ENCODE assay signal across 1 cellular context in the genomic region with DNA sequence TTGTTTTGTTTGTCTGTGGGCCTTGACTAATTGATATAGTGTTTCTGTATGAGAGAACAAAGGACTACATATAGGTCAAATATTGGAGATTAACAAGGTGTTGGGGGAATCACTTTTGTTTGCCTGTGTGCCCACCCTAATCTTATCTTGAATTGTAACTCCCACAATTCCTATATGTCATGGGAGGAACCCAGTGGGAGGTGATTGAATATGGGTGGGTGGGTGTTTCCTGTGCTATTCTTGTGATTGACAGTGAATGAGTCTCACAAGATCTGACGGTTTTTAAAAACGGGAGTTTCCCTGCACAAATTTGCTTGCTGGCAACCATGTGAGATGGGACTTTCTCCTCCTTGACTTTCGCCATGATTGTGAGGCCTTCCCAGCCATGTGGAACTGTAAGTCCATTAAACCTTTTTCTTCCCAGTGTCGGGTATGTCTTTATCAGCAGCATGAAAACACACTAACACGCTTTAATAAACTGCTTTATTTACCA.
A peak's percentile ranks its signal among the peaks of the same experiment; 100 is the strongest.
TF ChIP-seq lines count a peak whose summit lies in the region.

No MANE protein-coding gene starts in this region.

TF ChIP-seq in HEK293, 187 proteins besides CTCF, POLR2A, EP300 and RAD21 (continued from another document):
- TF ChIP-seq, protein P1, sequence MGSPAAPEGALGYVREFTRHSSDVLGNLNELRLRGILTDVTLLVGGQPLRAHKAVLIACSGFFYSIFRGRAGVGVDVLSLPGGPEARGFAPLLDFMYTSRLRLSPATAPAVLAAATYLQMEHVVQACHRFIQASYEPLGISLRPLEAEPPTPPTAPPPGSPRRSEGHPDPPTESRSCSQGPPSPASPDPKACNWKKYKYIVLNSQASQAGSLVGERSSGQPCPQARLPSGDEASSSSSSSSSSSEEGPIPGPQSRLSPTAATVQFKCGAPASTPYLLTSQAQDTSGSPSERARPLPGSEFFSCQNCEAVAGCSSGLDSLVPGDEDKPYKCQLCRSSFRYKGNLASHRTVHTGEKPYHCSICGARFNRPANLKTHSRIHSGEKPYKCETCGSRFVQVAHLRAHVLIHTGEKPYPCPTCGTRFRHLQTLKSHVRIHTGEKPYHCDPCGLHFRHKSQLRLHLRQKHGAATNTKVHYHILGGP (tag by site-specific recombination; IDR thresholded peaks at IDR 0.05), result no peak
- TF ChIP-seq HOXD13 (CRISPR knock-in tag; IDR thresholded peaks at IDR 0.05; ENCODE audit: borderline replicate concordance), result no peak
- TF ChIP-seq ZBTB7A (tag by site-specific recombination; IDR thresholded peaks at IDR 0.05; ENCODE audit: low read depth), result no peak
- TF ChIP-seq ZNF555 (tag by site-specific recombination; conservative IDR thresholded peaks at IDR 0.05), result no peak
- no peak for TF ChIP-seq IKZF3 (tag by site-specific recombination; IDR thresholded peaks at IDR 0.05)
- TF ChIP-seq, protein P2, sequence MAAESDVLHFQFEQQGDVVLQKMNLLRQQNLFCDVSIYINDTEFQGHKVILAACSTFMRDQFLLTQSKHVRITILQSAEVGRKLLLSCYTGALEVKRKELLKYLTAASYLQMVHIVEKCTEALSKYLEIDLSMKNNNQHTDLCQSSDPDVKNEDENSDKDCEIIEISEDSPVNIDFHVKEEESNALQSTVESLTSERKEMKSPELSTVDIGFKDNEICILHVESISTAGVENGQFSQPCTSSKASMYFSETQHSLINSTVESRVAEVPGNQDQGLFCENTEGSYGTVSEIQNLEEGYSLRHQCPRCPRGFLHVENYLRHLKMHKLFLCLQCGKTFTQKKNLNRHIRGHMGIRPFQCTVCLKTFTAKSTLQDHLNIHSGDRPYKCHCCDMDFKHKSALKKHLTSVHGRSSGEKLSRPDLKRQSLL (tag by site-specific recombination; IDR thresholded peaks at IDR 0.05), result no peak
- peak; percentile 77 for TF ChIP-seq KLF1 (tag by site-specific recombination; IDR thresholded peaks at IDR 0.05)
- TF ChIP-seq ZBTB21 (tag by site-specific recombination; IDR thresholded peaks at IDR 0.05), result no peak
- TF ChIP-seq, protein P3, sequence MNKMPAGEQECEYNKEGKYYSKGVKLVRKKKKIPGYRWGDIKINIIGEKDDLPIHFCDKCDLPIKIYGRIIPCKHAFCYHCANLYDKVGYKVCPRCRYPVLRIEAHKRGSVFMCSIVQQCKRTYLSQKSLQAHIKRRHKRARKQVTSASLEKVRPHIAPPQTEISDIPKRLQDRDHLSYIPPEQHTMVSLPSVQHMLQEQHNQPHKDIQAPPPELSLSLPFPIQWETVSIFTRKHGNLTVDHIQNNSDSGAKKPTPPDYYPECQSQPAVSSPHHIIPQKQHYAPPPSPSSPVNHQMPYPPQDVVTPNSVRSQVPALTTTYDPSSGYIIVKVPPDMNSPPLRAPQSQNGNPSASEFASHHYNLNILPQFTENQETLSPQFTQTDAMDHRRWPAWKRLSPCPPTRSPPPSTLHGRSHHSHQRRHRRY (tag by site-specific recombination; IDR thresholded peaks at IDR 0.05), result no peak
- TF ChIP-seq SCRT1 (tag by site-specific recombination; IDR thresholded peaks at IDR 0.05; ENCODE audit: borderline replicate concordance), result no peak
- no peak for TF ChIP-seq ZFP41 (tag by site-specific recombination; IDR thresholded peaks at IDR 0.05; ENCODE audit: borderline replicate concordance)
- TF ChIP-seq ZNF561 (tag by site-specific recombination; IDR thresholded peaks at IDR 0.05; ENCODE audit: borderline replicate concordance), result no peak
- TF ChIP-seq ZFHX2 (tag by site-specific recombination; conservative IDR thresholded peaks at IDR 0.05), result peak; percentile 92
- TF ChIP-seq, protein P4, sequence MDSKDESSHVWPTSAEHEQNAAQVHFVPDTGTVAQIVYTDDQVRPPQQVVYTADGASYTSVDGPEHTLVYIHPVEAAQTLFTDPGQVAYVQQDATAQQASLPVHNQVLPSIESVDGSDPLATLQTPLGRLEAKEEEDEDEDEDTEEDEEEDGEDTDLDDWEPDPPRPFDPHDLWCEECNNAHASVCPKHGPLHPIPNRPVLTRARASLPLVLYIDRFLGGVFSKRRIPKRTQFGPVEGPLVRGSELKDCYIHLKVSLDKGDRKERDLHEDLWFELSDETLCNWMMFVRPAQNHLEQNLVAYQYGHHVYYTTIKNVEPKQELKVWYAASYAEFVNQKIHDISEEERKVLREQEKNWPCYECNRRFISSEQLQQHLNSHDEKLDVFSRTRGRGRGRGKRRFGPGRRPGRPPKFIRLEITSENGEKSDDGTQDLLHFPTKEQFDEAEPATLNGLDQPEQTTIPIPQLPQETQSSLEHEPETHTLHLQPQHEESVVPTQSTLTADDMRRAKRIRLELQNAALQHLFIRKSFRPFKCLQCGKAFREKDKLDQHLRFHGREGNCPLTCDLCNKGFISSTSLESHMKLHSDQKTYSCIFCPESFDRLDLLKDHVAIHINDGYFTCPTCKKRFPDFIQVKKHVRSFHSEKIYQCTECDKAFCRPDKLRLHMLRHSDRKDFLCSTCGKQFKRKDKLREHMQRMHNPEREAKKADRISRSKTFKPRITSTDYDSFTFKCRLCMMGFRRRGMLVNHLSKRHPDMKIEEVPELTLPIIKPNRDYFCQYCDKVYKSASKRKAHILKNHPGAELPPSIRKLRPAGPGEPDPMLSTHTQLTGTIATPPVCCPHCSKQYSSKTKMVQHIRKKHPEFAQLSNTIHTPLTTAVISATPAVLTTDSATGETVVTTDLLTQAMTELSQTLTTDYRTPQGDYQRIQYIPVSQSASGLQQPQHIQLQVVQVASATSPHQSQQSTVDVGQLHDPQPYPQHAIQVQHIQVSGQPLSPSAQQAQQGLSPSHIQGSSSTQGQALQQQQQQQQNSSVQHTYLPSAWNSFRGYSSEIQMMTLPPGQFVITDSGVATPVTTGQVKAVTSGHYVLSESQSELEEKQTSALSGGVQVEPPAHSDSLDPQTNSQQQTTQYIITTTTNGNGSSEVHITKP (tag by site-specific recombination; IDR thresholded peaks at IDR 0.05), result no peak
- TF ChIP-seq ZNF335 (tag by site-specific recombination; conservative IDR thresholded peaks at IDR 0.05), result no peak
- no peak for TF ChIP-seq ZNF184 (tag by site-specific recombination; IDR thresholded peaks at IDR 0.05)
- TF ChIP-seq, protein P5, sequence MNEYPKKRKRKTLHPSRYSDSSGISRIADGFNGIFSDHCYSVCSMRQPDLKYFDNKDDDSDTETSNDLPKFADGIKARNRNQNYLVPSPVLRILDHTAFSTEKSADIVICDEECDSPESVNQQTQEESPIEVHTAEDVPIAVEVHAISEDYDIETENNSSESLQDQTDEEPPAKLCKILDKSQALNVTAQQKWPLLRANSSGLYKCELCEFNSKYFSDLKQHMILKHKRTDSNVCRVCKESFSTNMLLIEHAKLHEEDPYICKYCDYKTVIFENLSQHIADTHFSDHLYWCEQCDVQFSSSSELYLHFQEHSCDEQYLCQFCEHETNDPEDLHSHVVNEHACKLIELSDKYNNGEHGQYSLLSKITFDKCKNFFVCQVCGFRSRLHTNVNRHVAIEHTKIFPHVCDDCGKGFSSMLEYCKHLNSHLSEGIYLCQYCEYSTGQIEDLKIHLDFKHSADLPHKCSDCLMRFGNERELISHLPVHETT (tag by site-specific recombination; IDR thresholded peaks at IDR 0.05), result no peak
- no peak for TF ChIP-seq ZNF548 (tag by site-specific recombination; IDR thresholded peaks at IDR 0.05)
- no peak for TF ChIP-seq ZNF514 (tag by site-specific recombination; IDR thresholded peaks at IDR 0.05)
- 0 out of 2 replicates have a peak, but pooled peaks have one; percentile 36 for TF ChIP-seq SP2 (tag by site-specific recombination; IDR thresholded peaks at IDR 0.05)
- TF ChIP-seq ZNF501 (tag by site-specific recombination; IDR thresholded peaks at IDR 0.05), result no peak
- TF ChIP-seq, protein P6, sequence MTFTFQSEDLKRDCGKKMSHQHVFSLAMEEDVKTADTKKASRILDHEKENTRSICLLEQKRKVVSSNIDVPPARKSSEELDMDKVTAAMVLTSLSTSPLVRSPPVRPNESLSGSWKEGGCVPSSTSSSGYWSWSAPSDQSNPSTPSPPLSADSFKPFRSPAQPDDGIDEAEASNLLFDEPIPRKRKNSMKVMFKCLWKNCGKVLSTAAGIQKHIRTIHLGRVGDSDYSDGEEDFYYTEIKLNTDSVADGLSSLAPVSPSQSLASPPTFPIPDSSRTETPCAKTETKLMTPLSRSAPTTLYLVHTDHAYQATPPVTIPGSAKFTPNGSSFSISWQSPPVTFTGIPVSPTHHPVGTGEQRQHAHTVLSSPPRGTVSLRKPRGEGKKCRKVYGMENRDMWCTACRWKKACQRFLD (tag by site-specific recombination; IDR thresholded peaks at IDR 0.05), result no peak
- no peak for TF ChIP-seq ZNF10 (tag by site-specific recombination; IDR thresholded peaks at IDR 0.05)
- TF ChIP-seq ZNF404 (tag by site-specific recombination; IDR thresholded peaks at IDR 0.05), result no peak
- TF ChIP-seq, protein P7, sequence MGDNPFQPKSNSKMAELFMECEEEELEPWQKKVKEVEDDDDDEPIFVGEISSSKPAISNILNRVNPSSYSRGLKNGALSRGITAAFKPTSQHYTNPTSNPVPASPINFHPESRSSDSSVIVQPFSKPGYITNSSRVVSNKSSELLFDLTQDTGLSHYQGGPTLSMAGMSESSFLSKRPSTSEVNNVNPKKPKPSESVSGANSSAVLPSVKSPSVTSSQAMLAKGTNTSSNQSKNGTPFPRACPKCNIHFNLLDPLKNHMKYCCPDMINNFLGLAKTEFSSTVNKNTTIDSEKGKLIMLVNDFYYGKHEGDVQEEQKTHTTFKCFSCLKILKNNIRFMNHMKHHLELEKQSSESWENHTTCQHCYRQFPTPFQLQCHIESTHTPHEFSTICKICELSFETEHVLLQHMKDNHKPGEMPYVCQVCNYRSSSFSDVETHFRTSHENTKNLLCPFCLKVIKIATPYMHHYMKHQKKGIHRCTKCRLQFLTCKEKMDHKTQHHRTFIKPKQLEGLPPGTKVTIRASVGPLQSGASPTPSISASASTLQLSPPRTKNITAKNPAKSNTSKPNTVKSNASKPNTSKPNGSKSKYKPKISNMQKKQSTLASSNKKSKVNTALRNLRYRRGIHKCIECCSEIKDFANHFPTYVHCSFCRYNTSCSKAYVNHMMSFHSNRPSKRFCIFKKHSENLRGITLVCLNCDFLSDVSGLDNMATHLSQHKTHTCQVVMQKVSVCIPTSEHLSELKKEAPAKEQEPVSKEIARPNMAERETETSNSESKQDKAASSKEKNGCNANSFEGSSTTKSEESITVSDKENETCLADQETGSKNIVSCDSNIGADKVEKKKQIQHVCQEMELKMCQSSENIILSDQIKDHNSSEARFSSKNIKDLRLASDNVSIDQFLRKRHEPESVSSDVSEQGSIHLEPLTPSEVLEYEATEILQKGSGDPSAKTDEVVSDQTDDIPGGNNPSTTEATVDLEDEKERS (tag by site-specific recombination; IDR thresholded peaks at IDR 0.05), result no peak
- TF ChIP-seq ZNF610 (tag by site-specific recombination; IDR thresholded peaks at IDR 0.05; ENCODE audit: borderline replicate concordance), result no peak
- TF ChIP-seq ZNF391 (tag by site-specific recombination; IDR thresholded peaks at IDR 0.05; ENCODE audit: borderline replicate concordance, low read depth), result no peak
- TF ChIP-seq, protein P8, sequence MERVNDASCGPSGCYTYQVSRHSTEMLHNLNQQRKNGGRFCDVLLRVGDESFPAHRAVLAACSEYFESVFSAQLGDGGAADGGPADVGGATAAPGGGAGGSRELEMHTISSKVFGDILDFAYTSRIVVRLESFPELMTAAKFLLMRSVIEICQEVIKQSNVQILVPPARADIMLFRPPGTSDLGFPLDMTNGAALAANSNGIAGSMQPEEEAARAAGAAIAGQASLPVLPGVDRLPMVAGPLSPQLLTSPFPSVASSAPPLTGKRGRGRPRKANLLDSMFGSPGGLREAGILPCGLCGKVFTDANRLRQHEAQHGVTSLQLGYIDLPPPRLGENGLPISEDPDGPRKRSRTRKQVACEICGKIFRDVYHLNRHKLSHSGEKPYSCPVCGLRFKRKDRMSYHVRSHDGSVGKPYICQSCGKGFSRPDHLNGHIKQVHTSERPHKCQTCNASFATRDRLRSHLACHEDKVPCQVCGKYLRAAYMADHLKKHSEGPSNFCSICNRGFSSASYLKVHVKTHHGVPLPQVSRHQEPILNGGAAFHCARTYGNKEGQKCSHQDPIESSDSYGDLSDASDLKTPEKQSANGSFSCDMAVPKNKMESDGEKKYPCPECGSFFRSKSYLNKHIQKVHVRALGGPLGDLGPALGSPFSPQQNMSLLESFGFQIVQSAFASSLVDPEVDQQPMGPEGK (tag by site-specific recombination; IDR thresholded peaks at IDR 0.05), result 0 out of 2 replicates have a peak, but pooled peaks have one; percentile 9
- TF ChIP-seq SP3 (tag by site-specific recombination; IDR thresholded peaks at IDR 0.05), result peak; percentile 50
- TF ChIP-seq ZNF138 (tag by site-specific recombination; IDR thresholded peaks at IDR 0.05; ENCODE audit: borderline replicate concordance), result no peak
- TF ChIP-seq GLI2 (tag by site-specific recombination; IDR thresholded peaks at IDR 0.05; ENCODE audit: borderline replicate concordance, low read depth), result no peak
- TF ChIP-seq ZNF843 (tag by site-specific recombination; IDR thresholded peaks at IDR 0.05), result no peak
- TF ChIP-seq, protein P9, sequence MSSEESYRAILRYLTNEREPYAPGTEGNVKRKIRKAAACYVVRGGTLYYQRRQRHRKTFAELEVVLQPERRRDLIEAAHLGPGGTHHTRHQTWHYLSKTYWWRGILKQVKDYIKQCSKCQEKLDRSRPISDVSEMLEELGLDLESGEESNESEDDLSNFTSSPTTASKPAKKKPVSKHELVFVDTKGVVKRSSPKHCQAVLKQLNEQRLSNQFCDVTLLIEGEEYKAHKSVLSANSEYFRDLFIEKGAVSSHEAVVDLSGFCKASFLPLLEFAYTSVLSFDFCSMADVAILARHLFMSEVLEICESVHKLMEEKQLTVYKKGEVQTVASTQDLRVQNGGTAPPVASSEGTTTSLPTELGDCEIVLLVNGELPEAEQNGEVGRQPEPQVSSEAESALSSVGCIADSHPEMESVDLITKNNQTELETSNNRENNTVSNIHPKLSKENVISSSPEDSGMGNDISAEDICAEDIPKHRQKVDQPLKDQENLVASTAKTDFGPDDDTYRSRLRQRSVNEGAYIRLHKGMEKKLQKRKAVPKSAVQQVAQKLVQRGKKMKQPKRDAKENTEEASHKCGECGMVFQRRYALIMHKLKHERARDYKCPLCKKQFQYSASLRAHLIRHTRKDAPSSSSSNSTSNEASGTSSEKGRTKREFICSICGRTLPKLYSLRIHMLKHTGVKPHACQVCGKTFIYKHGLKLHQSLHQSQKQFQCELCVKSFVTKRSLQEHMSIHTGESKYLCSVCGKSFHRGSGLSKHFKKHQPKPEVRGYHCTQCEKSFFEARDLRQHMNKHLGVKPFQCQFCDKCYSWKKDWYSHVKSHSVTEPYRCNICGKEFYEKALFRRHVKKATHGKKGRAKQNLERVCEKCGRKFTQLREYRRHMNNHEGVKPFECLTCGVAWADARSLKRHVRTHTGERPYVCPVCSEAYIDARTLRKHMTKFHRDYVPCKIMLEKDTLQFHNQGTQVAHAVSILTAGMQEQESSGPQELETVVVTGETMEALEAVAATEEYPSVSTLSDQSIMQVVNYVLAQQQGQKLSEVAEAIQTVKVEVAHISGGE (tag by site-specific recombination; conservative IDR thresholded peaks at IDR 0.05; ENCODE audit: low read depth), result no peak
